ENCODE assay signal across 12 cellular contexts in genomic region chr6:149094934-149095341, GRCh38.
DNase-seq lines count a peak whose midpoint lies in the region; ATAC-seq and TF ChIP-seq lines count a peak whose summit lies in the region.
"Had no signal": no experiment of that assay in that cellular context is flagged by ENCODE, and none has a peak within 500 bp of the region (broad histone marks: within the 10 kb centered on the region; RNA-seq: fewer than 3 reads in every experiment).

No MANE protein-coding gene starts in this region.

- peaks cover 33% of the 10 kb centered on the region for H3K4me1 ChIP-seq in CD4-positive, CD25-positive, alpha-beta regulatory T cell (ENCODE audit: control insufficient read depth, insufficient read depth, low read length, poor library complexity, severe bottlenecking)

- no peaks in the 10 kb centered on the region for H3K27me3 Mint-ChIP-seq in CD4-positive, CD25-positive, alpha-beta regulatory T cell
- H3K27me3 Mint-ChIP-seq in HFFc6 (ENCODE audit: insufficient read depth): no peaks in the 10 kb centered on the region

- peak overlapping the region; percentile 90 to 96 (median 93) for H3K27ac Mint-ChIP-seq in CD4-positive, CD25-positive, alpha-beta regulatory T cell
- 0 out of 2 replicates have a peak overlapping the region, but pooled peaks have one; percentile 62 for H3K27ac Mint-ChIP-seq in HFFc6
- peak overlapping the region; percentile 55 to 92 for H3K27ac Mint-ChIP-seq in activated naive CD4-positive, alpha-beta T cell treated with anti-CD3 and anti-CD28 coated beads, Interleukin-2, amount 50 U/mL, for 72 hours
- H3K27ac Mint-ChIP-seq: B cell had no signal

- peak overlapping the region; percentile 68 for H3K27ac ChIP-seq in CD4-positive, CD25-positive, alpha-beta regulatory T cell (ENCODE audit: insufficient read depth, low read length, poor library complexity, severe bottlenecking)
- H3K27ac ChIP-seq: colonic mucosa had no signal

- peak overlapping the region; percentile 75 for H3K4me3 ChIP-seq in CD4-positive, CD25-positive, alpha-beta regulatory T cell (ENCODE audit: low read depth, low read length)
- H3K4me3 ChIP-seq: colonic mucosa, mucosa of descending colon had no signal

- H3K27me3 ChIP-seq in CD4-positive, CD25-positive, alpha-beta regulatory T cell (ENCODE audit: control insufficient read depth, insufficient read depth, low read length): no peaks in the 10 kb centered on the region
- H3K27me3 ChIP-seq: colonic mucosa had no signal

- H3K36me3 ChIP-seq in CD4-positive, CD25-positive, alpha-beta regulatory T cell (ENCODE audit: control insufficient read depth, insufficient read depth, low read length): no peaks in the 10 kb centered on the region
- H3K36me3 ChIP-seq: colonic mucosa had no signal

- H3K9me3 Mint-ChIP-seq in CD4-positive, CD25-positive, alpha-beta regulatory T cell: peaks cover 3 to 19% (median 6%) of the 10 kb centered on the region in 7 donors
- H3K9me3 Mint-ChIP-seq in HFFc6: peaks cover 17% of the 10 kb centered on the region
- H3K9me3 Mint-ChIP-seq in activated naive CD4-positive, alpha-beta T cell treated with anti-CD3 and anti-CD28 coated beads, Interleukin-2, amount 50 U/mL, for 72 hours: peaks cover 11 to 24% of the 10 kb centered on the region in 2 donors

- no peak for TF ChIP-seq CTCF in HFFc6 (IDR thresholded peaks at IDR 0.05)

- peaks cover 5% of the 10 kb centered on the region for H3K36me3 Mint-ChIP-seq in CD4-positive, CD25-positive, alpha-beta regulatory T cell
- peaks cover 17% of the 10 kb centered on the region for H3K36me3 Mint-ChIP-seq in HFFc6 (ENCODE audit: low read depth)
- peaks cover 19 to 37% of the 10 kb centered on the region in 2 donors for H3K36me3 Mint-ChIP-seq in activated naive CD4-positive, alpha-beta T cell treated with anti-CD3 and anti-CD28 coated beads, Interleukin-2, amount 50 U/mL, for 72 hours

- peaks cover 26 to 58% (median 45%) of the 10 kb centered on the region in 4 donors for H3K4me1 Mint-ChIP-seq in CD4-positive, CD25-positive, alpha-beta regulatory T cell
- peaks cover 33% of the 10 kb centered on the region for H3K4me1 Mint-ChIP-seq in HFFc6 (ENCODE audit: low read depth)

- ATAC-seq in CD4-positive, CD25-positive, alpha-beta regulatory T cell (ENCODE audit: low read depth in 2 of 2): peak; percentile 83 to 86
- ATAC-seq in activated naive CD4-positive, alpha-beta T cell treated with anti-CD3 and anti-CD28 coated beads, Interleukin-2, amount 50 U/mL, for 72 hours: peak; percentile 66 to 86
- ATAC-seq in GM18517 (IDR thresholded peaks at IDR 0.05; ENCODE audit: unreplicated experiment): no peak
- ATAC-seq: mucosa of descending colon had no signal

- DNase-seq in CD4-positive, CD25-positive, alpha-beta regulatory T cell: peak in 2 of 3 donors; percentile 9 to 96
- peak; percentile 17 for DNase-seq in HFFc6
- no peak for DNase-seq in activated naive CD4-positive, alpha-beta T cell treated with anti-CD3 and anti-CD28 coated beads, Interleukin-2, amount 50 U/mL, for 72 hours (ENCODE audit: low spot score in 2 of 2)
- DNase-seq in glomerular visceral epithelial cell (ENCODE audit: extremely low spot score): peak; percentile 54
- DNase-seq in amniotic stem cell (lab: John Stamatoyannopoulos, UW): no peak
- no peak for DNase-seq in NOMO-1 (lab: John Stamatoyannopoulos, UW; ENCODE audit: unreplicated experiment in 2 of 2)
- DNase-seq in NCI-H146 (lab: John Stamatoyannopoulos, UW): no peak
- DNase-seq: colonic mucosa, Kasumi-1, mucosa of descending colon had no signal

- H3K4me3 Mint-ChIP-seq in CD4-positive, CD25-positive, alpha-beta regulatory T cell: peak overlapping the region; percentile 18 to 88 (median 72)
- peak overlapping the region; percentile 58 for H3K4me3 Mint-ChIP-seq in HFFc6
- H3K4me3 Mint-ChIP-seq: B cell had no signal

- H3K9me3 ChIP-seq in CD4-positive, CD25-positive, alpha-beta regulatory T cell (ENCODE audit: control insufficient read depth in 2 of 2, low read length in 2 of 2): peaks cover 20 to 23% of the 10 kb centered on the region in 2 experiments
- H3K9me3 ChIP-seq: colonic mucosa, mucosa of descending colon had no signal

Comparison
In these comparisons a context has a peak if more than half of its experiments do, and no peak if none do; other contexts are left out.
1. DNase-seq: peak in CD4-positive, CD25-positive, alpha-beta regulatory T cell (2 of 3), HFFc6 (single experiment) and glomerular visceral epithelial cell (single experiment); none in activated naive CD4-positive, alpha-beta T cell treated with anti-CD3 and anti-CD28 coated beads, Interleukin-2, amount 50 U/mL, for 72 hours (0 of 2), amniotic stem cell (single experiment), NOMO-1 (0 of 2) and NCI-H146 (single experiment).
2. Peak in every context shown above with its lines, with median percentiles within 50 percentile points of each other: H3K27ac Mint-ChIP-seq.